In genomic region chr7:149415391-149416068, GRCh38 we compare ENCODE assay signal across 9 cellular contexts. TPM values are rescaled to one million over a fixed set of nuclear protein-coding genes. Genes with fewer than 3 reads are reported as not detected.
A peak's percentile ranks its signal among the peaks of the same experiment; 100 is the strongest.
DNase-seq lines count a peak whose midpoint lies in the region; ATAC-seq and TF ChIP-seq lines count a peak whose summit lies in the region.
"Had no signal": no experiment of that assay in that cellular context is flagged by ENCODE, and none has a peak within 500 bp of the region (broad histone marks: within the 10 kb centered on the region; RNA-seq: fewer than 3 reads in every experiment).

No MANE protein-coding gene starts in this region.

- TF ChIP-seq CTCF in thoracic aorta (IDR thresholded peaks at IDR 0.05) (no peak), prostate gland (IDR thresholded peaks at IDR 0.05) (no peak), OCI-LY7 (conservative IDR thresholded peaks at IDR 0.05; ENCODE audit: low read length) (no peak)

- BruUV-seq in OCI-LY7 (replicated peaks; lab: Mats Ljungman, UMichigan), result no TSS peak

- H3K4me3 ChIP-seq in ectodermal cell (ENCODE audit: insufficient read depth, low read depth, low read length), result peak overlapping the region; percentile 40
- H3K4me3 ChIP-seq in mesodermal cell (ENCODE audit: extremely low read depth, insufficient read depth, low read length, poor library complexity, severe bottlenecking), result peak overlapping the region; percentile 23
- peak overlapping the region; percentile 53 for H3K4me3 ChIP-seq in thoracic aorta
- H3K4me3 ChIP-seq in prostate gland, result no peak overlapping the region
- H3K4me3 ChIP-seq in OCI-LY7 (ENCODE audit: low read depth, low read length, poor library complexity, severe bottlenecking), result no peak overlapping the region

- no peak overlapping the region for H3K4me2 ChIP-seq in OCI-LY7 (ENCODE audit: low read length)

- POLR2A ChIA-PET in activated CD4-positive, alpha-beta memory T cell treated with anti-CD3 and anti-CD28 coated beads for 36 hours (lab: Charles Lee), result no interaction called here
- POLR2A ChIA-PET in activated CD4-positive, alpha-beta memory T cell treated with anti-CD3 and anti-CD28 coated beads, Interleukin-2, amount 10 ng/mL, durations not matched to agents 7 days and 5 days (lab: Charles Lee), result no interaction called here
- POLR2A ChIA-PET in OCI-LY7 (lab: Charles Lee), result no interaction called here

- H3K36me3 ChIP-seq in ectodermal cell (ENCODE audit: control insufficient read depth, insufficient read depth, low read length) (no peaks in the 10 kb centered on the region), mesodermal cell (ENCODE audit: control insufficient read depth, insufficient read depth, low read length) (no peaks in the 10 kb centered on the region), thoracic aorta (no peaks in the 10 kb centered on the region), prostate gland (no peaks in the 10 kb centered on the region), OCI-LY7 (ENCODE audit: insufficient read depth, low read length) (no peaks in the 10 kb centered on the region)

- H3K4me1 ChIP-seq in ectodermal cell (ENCODE audit: control insufficient read depth, insufficient read depth, low read length) (peaks cover 4% of the 10 kb centered on the region), mesodermal cell (ENCODE audit: control insufficient read depth, insufficient read depth, low read length, poor library complexity, severe bottlenecking) (peaks cover 3% of the 10 kb centered on the region), thoracic aorta (ENCODE audit: control insufficient read depth in 1 of 2, low read depth in 2 of 2) (peaks cover 3 to 10% of the 10 kb centered on the region in 2 donors), prostate gland (replicated peaks) (no peaks in the 10 kb centered on the region), OCI-LY7 (ENCODE audit: insufficient read depth, low read length, poor library complexity, severe bottlenecking) (no peaks in the 10 kb centered on the region)

- H4K20me1 ChIP-seq in OCI-LY7 (ENCODE audit: insufficient read depth, low read length), result no peaks in the 10 kb centered on the region

- H3K4me3 Mint-ChIP-seq in activated CD4-positive, alpha-beta memory T cell treated with anti-CD3 and anti-CD28 coated beads for 36 hours, result peak overlapping the region; percentile 5
- H3K4me3 Mint-ChIP-seq in activated CD4-positive, alpha-beta memory T cell treated with anti-CD3 and anti-CD28 coated beads, Interleukin-2, amount 10 ng/mL, durations not matched to agents 7 days and 5 days, result no peak overlapping the region

- H3K4me1 Mint-ChIP-seq in activated CD4-positive, alpha-beta memory T cell treated with anti-CD3 and anti-CD28 coated beads for 36 hours (ENCODE audit: low read depth), result peaks cover 5% of the 10 kb centered on the region
- peaks cover 9% of the 10 kb centered on the region for H3K4me1 Mint-ChIP-seq in activated CD4-positive, alpha-beta memory T cell treated with anti-CD3 and anti-CD28 coated beads, Interleukin-2, amount 10 ng/mL, durations not matched to agents 7 days and 5 days

- H3K9me3 ChIP-seq in ectodermal cell (ENCODE audit: control insufficient read depth, low read length), result no peaks in the 10 kb centered on the region
- no peaks in the 10 kb centered on the region for H3K9me3 ChIP-seq in mesodermal cell (ENCODE audit: control insufficient read depth, low read length)
- H3K9me3 ChIP-seq in thoracic aorta, result no peaks in the 10 kb centered on the region
- no peaks in the 10 kb centered on the region for H3K9me3 ChIP-seq in prostate gland
- H3K9me3 ChIP-seq in OCI-LY7 (ENCODE audit: low read length), result no peaks in the 10 kb centered on the region

- TF ChIP-seq POLR2A in prostate gland (IDR thresholded peaks at IDR 0.05), result no peak

- intact Hi-C loops in activated CD4-positive, alpha-beta memory T cell treated with anti-CD3 and anti-CD28 coated beads for 36 hours (cut with micrococcal nuclease), result no loop called here
- intact Hi-C loops in prostate gland (cut with DNase I) (no loop called here), OCI-LY7 (cut with micrococcal nuclease; ENCODE audit: unreplicated experiment) (no loop called here)

- H3K27me3 Mint-ChIP-seq in activated CD4-positive, alpha-beta memory T cell treated with anti-CD3 and anti-CD28 coated beads for 36 hours, result peaks cover 30% of the 10 kb centered on the region
- peaks cover 32% of the 10 kb centered on the region for H3K27me3 Mint-ChIP-seq in activated CD4-positive, alpha-beta memory T cell treated with anti-CD3 and anti-CD28 coated beads, Interleukin-2, amount 10 ng/mL, durations not matched to agents 7 days and 5 days

- CTCF ChIA-PET in activated CD4-positive, alpha-beta memory T cell treated with anti-CD3 and anti-CD28 coated beads for 36 hours (lab: Charles Lee), result interaction anchor here (0.6 kb wide), 1 partner anchor 67 kb away, joined by 3 read pairs; no protein-coding TSS in a partner anchor
- CTCF ChIA-PET in activated CD4-positive, alpha-beta memory T cell treated with anti-CD3 and anti-CD28 coated beads, Interleukin-2, amount 10 ng/mL, durations not matched to agents 7 days and 5 days (lab: Charles Lee), result no interaction called here
- CTCF ChIA-PET in OCI-LY7 (lab: Charles Lee; ENCODE audit: unreplicated experiment), result no interaction called here

- no peaks in the 10 kb centered on the region for H3K79me2 ChIP-seq in OCI-LY7 (ENCODE audit: insufficient read depth, low read depth, low read length)

- WGBS in ectodermal cell, 2 experiments, result 41 to 42% methylated on average over 26 of the region's 26 CpGs
- 44 to 52% methylated on average over 21 to 26 of the region's 26 CpGs for WGBS in mesodermal cell (ENCODE audit: insufficient coverage in 2 of 2), 2 experiments
- WGBS in prostate gland, result 48% methylated on average over 26 of the region's 26 CpGs

- H3K9me3 Mint-ChIP-seq in activated CD4-positive, alpha-beta memory T cell treated with anti-CD3 and anti-CD28 coated beads for 36 hours, result no peaks in the 10 kb centered on the region
- no peaks in the 10 kb centered on the region for H3K9me3 Mint-ChIP-seq in activated CD4-positive, alpha-beta memory T cell treated with anti-CD3 and anti-CD28 coated beads, Interleukin-2, amount 10 ng/mL, durations not matched to agents 7 days and 5 days

- no peak for DNase-seq in activated CD4-positive, alpha-beta memory T cell treated with anti-CD3 and anti-CD28 coated beads for 36 hours
- DNase-seq in activated CD4-positive, alpha-beta memory T cell treated with anti-CD3 and anti-CD28 coated beads, Interleukin-2, amount 10 ng/mL, durations not matched to agents 7 days and 5 days, result no peak
- DNase-seq in thoracic aorta (ENCODE audit: low spot score), result no peak
- no peak for DNase-seq in NCI-H2196 (lab: John Stamatoyannopoulos, UW; ENCODE audit: unreplicated experiment)
- DNase-seq in prostate gland (ENCODE audit: low spot score), result no peak
- no peak for DNase-seq in OCI-LY7 (ENCODE audit: low spot score)
- DNase-seq: NCI-H446 treated with DMSO at 0.1 percent for 48 hours had no signal

- no peak overlapping the region for H3K27ac ChIP-seq in ectodermal cell (ENCODE audit: insufficient read depth, low read depth, low read length, poor library complexity, severe bottlenecking)
- H3K27ac ChIP-seq in mesodermal cell (ENCODE audit: low read depth, low read length, severe bottlenecking), result no peak overlapping the region
- H3K27ac ChIP-seq in thoracic aorta, result peak overlapping the region; percentile 8 to 31
- no peak overlapping the region for H3K27ac ChIP-seq in prostate gland
- H3K27ac ChIP-seq in OCI-LY7 (ENCODE audit: low read depth, low read length, poor library complexity, severe bottlenecking), result no peak overlapping the region

- H3K9me2 ChIP-seq in OCI-LY7 (ENCODE audit: insufficient read depth, low read length), result no peaks in the 10 kb centered on the region

- H2AFZ ChIP-seq in OCI-LY7 (ENCODE audit: low read length), result no peak overlapping the region

- H3K27me3 ChIP-seq in ectodermal cell (ENCODE audit: control insufficient read depth, insufficient read depth, low read length, poor library complexity, severe bottlenecking) (peaks cover 14% of the 10 kb centered on the region), thoracic aorta (replicated peaks; ENCODE audit: insufficient read depth) (no peaks in the 10 kb centered on the region), prostate gland (replicated peaks; ENCODE audit: insufficient read depth) (no peaks in the 10 kb centered on the region)

- H3K36me3 Mint-ChIP-seq in activated CD4-positive, alpha-beta memory T cell treated with anti-CD3 and anti-CD28 coated beads for 36 hours, result no peaks in the 10 kb centered on the region
- no peaks in the 10 kb centered on the region for H3K36me3 Mint-ChIP-seq in activated CD4-positive, alpha-beta memory T cell treated with anti-CD3 and anti-CD28 coated beads, Interleukin-2, amount 10 ng/mL, durations not matched to agents 7 days and 5 days (ENCODE audit: low read depth)

- no peak overlapping the region for H3K27ac Mint-ChIP-seq in activated CD4-positive, alpha-beta memory T cell treated with anti-CD3 and anti-CD28 coated beads for 36 hours
- no peak overlapping the region for H3K27ac Mint-ChIP-seq in activated CD4-positive, alpha-beta memory T cell treated with anti-CD3 and anti-CD28 coated beads, Interleukin-2, amount 10 ng/mL, durations not matched to agents 7 days and 5 days

- no peak for ATAC-seq in thoracic aorta (ENCODE audit: insufficient number of reproducible peaks, low FRiP score, low read depth)

RNA-seq across cellular contexts. Expression of gene ZNF777, which starts 45.3 kb away (rescaled TPM):
- total RNA-seq in activated CD4-positive, alpha-beta memory T cell treated with anti-CD3 and anti-CD28 coated beads for 36 hours, result 10 to 100 TPM; 10.1 to 11.4 TPM
- 10 to 100 TPM; 11.7 to 11.8 TPM for total RNA-seq in activated CD4-positive, alpha-beta memory T cell treated with anti-CD3 and anti-CD28 coated beads, Interleukin-2, amount 10 ng/mL, durations not matched to agents 7 days and 5 days
- 20.7 TPM for polyA plus RNA-seq in ectodermal cell (2013, experiment 1 of 4)
- 22.2 TPM for polyA plus RNA-seq in ectodermal cell (2013, experiment 2 of 4)
- 15.9 TPM for polyA plus RNA-seq in ectodermal cell (2013, experiment 3 of 4)
- polyA plus RNA-seq in ectodermal cell (2013, experiment 4 of 4), result 17.9 TPM
- 12.8 TPM for polyA plus RNA-seq in mesodermal cell (2013, experiment 1 of 2)
- 10.9 TPM for polyA plus RNA-seq in mesodermal cell (2013, experiment 2 of 2)
- 1 to 10 TPM; 5.3 to 8.2 TPM for total RNA-seq in thoracic aorta
- 10 to 100 TPM; 19.5 to 26.2 TPM for total RNA-seq in prostate gland
- total RNA-seq in OCI-LY7 (2014; rRNA removed; shearing (Covaris generic)), result 5.2 and 6.2 TPM in 2 replicates
- total RNA-seq in OCI-LY7 (2022), result 9.5 and 10.4 TPM in 2 replicates

Comparison
In these comparisons a context has a peak if more than half of its experiments do, and no peak if none do; other contexts are left out.
1. H3K27ac ChIP-seq: peak in thoracic aorta (2 of 2); none in ectodermal cell (single experiment), mesodermal cell (single experiment), prostate gland (0 of 2) and OCI-LY7 (single experiment).
2. H3K4me3 ChIP-seq: peak in ectodermal cell (single experiment), mesodermal cell (single experiment) and thoracic aorta (single experiment); none in prostate gland (0 of 2) and OCI-LY7 (single experiment).